ENCODE assay signal across 16 cellular contexts in genomic region chr17:17668358-17668757, GRCh38. TPM values are rescaled to one million over a fixed set of nuclear protein-coding genes. Genes with fewer than 3 reads are reported as not detected.
DNase-seq lines count a peak whose midpoint lies in the region; ATAC-seq, FAIRE-seq and TF ChIP-seq lines count a peak whose summit lies in the region.
"Had no signal": no experiment of that assay in that cellular context is flagged by ENCODE, and none has a peak within 500 bp of the region (broad histone marks: within the 10 kb centered on the region; RNA-seq: fewer than 3 reads in every experiment).

No MANE protein-coding gene starts in this region.

- no peaks in the 10 kb centered on the region for H3K27me3 Mint-ChIP-seq in progenitor cell of endocrine pancreas

- H3K4me3 ChIP-seq in BLaER1 treated with 17β-estradiol and CSF1 and Interleukin-3, amounts not matched to agents 10 nM and 100 nM, result no peak overlapping the region
- no peak overlapping the region for H3K4me3 ChIP-seq in Loucy (ENCODE audit: low read length, poor library complexity, severe bottlenecking)
- no peak overlapping the region for H3K4me3 ChIP-seq in mucosa of rectum (ENCODE audit: low read length in 2 of 2)
- H3K4me3 ChIP-seq in upper lobe of right lung, result no peak overlapping the region
- H3K4me3 ChIP-seq in kidney (ENCODE audit: low read length in 2 of 2), result no peak overlapping the region
- H3K4me3 ChIP-seq: GM12878 had no signal

- no peak for DNase-seq in progenitor cell of endocrine pancreas (ENCODE audit: low spot score, unreplicated experiment)
- no peak for DNase-seq in activated CD4-positive, alpha-beta T cell treated with anti-CD3 and anti-CD28 coated beads, Interleukin-2, amount 50 U/mL, for 4 hours
- no peak for DNase-seq in NCI-H226
- no peak for DNase-seq in upper lobe of right lung
- DNase-seq in kidney, result no peak
- DNase-seq: ACHN; BE2C; Calu3; CD8-positive, alpha-beta T cell; GOT3; H9 had no signal

- H3K4me3 Mint-ChIP-seq in progenitor cell of endocrine pancreas (ENCODE audit: low read depth), result no peak overlapping the region
- H3K4me3 Mint-ChIP-seq: CD8-positive, alpha-beta T cell had no signal

- no peak for ATAC-seq in upper lobe of right lung
- ATAC-seq: CD8-positive, alpha-beta T cell; GM12878 had no signal

- no peaks in the 10 kb centered on the region for H3K9me3 ChIP-seq in BLaER1 treated with 17β-estradiol and CSF1 and Interleukin-3, amounts not matched to agents 10 nM and 100 nM (replicated peaks in 1 of 11)
- H3K9me3 ChIP-seq in Loucy (ENCODE audit: insufficient read depth, low read depth, low read length) (no peaks in the 10 kb centered on the region), mucosa of rectum (ENCODE audit: control insufficient read depth in 2 of 2, low read length in 2 of 2) (no peaks in the 10 kb centered on the region), upper lobe of right lung (no peaks in the 10 kb centered on the region), kidney (ENCODE audit: control insufficient read depth in 1 of 2, low read length in 2 of 2) (no peaks in the 10 kb centered on the region)
- H3K9me3 ChIP-seq: BE2C had no signal

- peak overlapping the region; percentile 84 for H3K27ac Mint-ChIP-seq in progenitor cell of endocrine pancreas
- H3K27ac Mint-ChIP-seq: CD8-positive, alpha-beta T cell; H9 had no signal

- peak overlapping the region in 9 of 11 experiments; percentile 5 to 74 (median 65); a peak in 12 of 22 replicates for H3K4me2 ChIP-seq in BLaER1 treated with 17β-estradiol and CSF1 and Interleukin-3, amounts not matched to agents 10 nM and 100 nM
- no peak overlapping the region for H3K4me2 ChIP-seq in Loucy (ENCODE audit: low read depth, low read length, poor library complexity, severe bottlenecking)

- no peaks in the 10 kb centered on the region for H3K36me3 Mint-ChIP-seq in progenitor cell of endocrine pancreas (ENCODE audit: insufficient read depth)
- H3K36me3 Mint-ChIP-seq: CD8-positive, alpha-beta T cell had no signal

- FAIRE-seq in kidney (lab: Jason Lieb, UNC), result no peak
- FAIRE-seq: A204.1, GM12878 had no signal

- H3K36me3 ChIP-seq in BLaER1 treated with 17β-estradiol and CSF1 and Interleukin-3, amounts not matched to agents 10 nM and 100 nM, result no peaks in the 10 kb centered on the region
- H3K36me3 ChIP-seq in Loucy (ENCODE audit: insufficient read depth, low read length), result no peaks in the 10 kb centered on the region
- no peaks in the 10 kb centered on the region for H3K36me3 ChIP-seq in mucosa of rectum (ENCODE audit: control insufficient read depth in 2 of 2, insufficient read depth in 2 of 2, low read length in 2 of 2)
- no peaks in the 10 kb centered on the region for H3K36me3 ChIP-seq in upper lobe of right lung
- no peaks in the 10 kb centered on the region for H3K36me3 ChIP-seq in kidney (ENCODE audit: control insufficient read depth in 1 of 2, insufficient read depth in 2 of 2, low read length in 2 of 2)
- H3K36me3 ChIP-seq: BE2C had no signal

- peaks cover 6% of the 10 kb centered on the region; the same call in 1 of the 2 replicates for H3F3A ChIP-seq in Loucy (ENCODE audit: low read depth)

- H3K4me1 Mint-ChIP-seq in progenitor cell of endocrine pancreas (ENCODE audit: low read depth), result peaks cover 31% of the 10 kb centered on the region

- no peaks in the 10 kb centered on the region; a peak in 1 of 22 replicates for H4K20me1 ChIP-seq in BLaER1 treated with 17β-estradiol and CSF1 and Interleukin-3, amounts not matched to agents 10 nM and 100 nM
- no peaks in the 10 kb centered on the region for H4K20me1 ChIP-seq in Loucy (ENCODE audit: insufficient read depth, low read length, poor library complexity, severe bottlenecking)

- H3K79me2 ChIP-seq in Loucy (ENCODE audit: insufficient read depth, low read length), result no peaks in the 10 kb centered on the region

- intact Hi-C loops in upper lobe of right lung (cut with DNase I) (no loop called here), kidney (cut with DNase I) (no loop called here)

- peak overlapping the region in 1 of 11 experiments; percentile 17; a peak in 2 of 22 replicates for H3K27ac ChIP-seq in BLaER1 treated with 17β-estradiol and CSF1 and Interleukin-3, amounts not matched to agents 10 nM and 100 nM
- H3K27ac ChIP-seq in mucosa of rectum (ENCODE audit: low read depth in 2 of 2, low read length in 2 of 2) (peak overlapping the region; percentile 9 to 30), upper lobe of right lung (no peak overlapping the region), kidney (ENCODE audit: low read depth in 2 of 2, low read length in 2 of 2) (no peak overlapping the region)

- H2AFZ ChIP-seq in Loucy (ENCODE audit: low read length), result no peak overlapping the region

- peak overlapping the region in 1 of 11 experiments; percentile 32; a peak in 1 of 22 replicates for H3K9ac ChIP-seq in BLaER1 treated with 17β-estradiol and CSF1 and Interleukin-3, amounts not matched to agents 10 nM and 100 nM
- peak overlapping the region; percentile 39 for H3K9ac ChIP-seq in Loucy (ENCODE audit: low read depth, low read length, poor library complexity, severe bottlenecking)
- H3K9ac ChIP-seq in mucosa of rectum (ENCODE audit: low read depth in 1 of 2, low read length in 2 of 2), result no peak overlapping the region
- H3K9ac ChIP-seq in kidney (ENCODE audit: low read length in 2 of 2), result no peak overlapping the region

- H3K27me3 ChIP-seq in BLaER1 treated with 17β-estradiol and CSF1 and Interleukin-3, amounts not matched to agents 10 nM and 100 nM, result no peaks in the 10 kb centered on the region
- no peaks in the 10 kb centered on the region for H3K27me3 ChIP-seq in Loucy (ENCODE audit: insufficient read depth, low read length, poor library complexity, severe bottlenecking)
- H3K27me3 ChIP-seq in mucosa of rectum (ENCODE audit: control insufficient read depth in 2 of 2, insufficient read depth in 2 of 2, low read length in 2 of 2), result no peaks in the 10 kb centered on the region
- no peaks in the 10 kb centered on the region for H3K27me3 ChIP-seq in upper lobe of right lung
- H3K27me3 ChIP-seq: BE2C had no signal

- H3K9me3 Mint-ChIP-seq in progenitor cell of endocrine pancreas (ENCODE audit: low read depth), result no peaks in the 10 kb centered on the region
- H3K9me3 Mint-ChIP-seq: CD8-positive, alpha-beta T cell; H9 had no signal

- H3K4me1 ChIP-seq in BLaER1 treated with 17β-estradiol and CSF1 and Interleukin-3, amounts not matched to agents 10 nM and 100 nM, result peaks cover 23 to 63% (median 55%) of the 10 kb centered on the region in 10 experiments
- H3K4me1 ChIP-seq in Loucy (ENCODE audit: insufficient read depth, low read length, poor library complexity, severe bottlenecking), result peaks cover 59% of the 10 kb centered on the region
- H3K4me1 ChIP-seq in mucosa of rectum (ENCODE audit: control insufficient read depth in 2 of 2, insufficient read depth in 2 of 2, low read length in 2 of 2), result peaks cover 5 to 21% of the 10 kb centered on the region in 2 donors
- peaks cover 4% of the 10 kb centered on the region for H3K4me1 ChIP-seq in upper lobe of right lung
- peaks cover 0 to 2% of the 10 kb centered on the region in 2 donors for H3K4me1 ChIP-seq in kidney (ENCODE audit: control insufficient read depth in 1 of 2, insufficient read depth in 1 of 2, low read depth in 1 of 2, low read length in 2 of 2)
- H3K4me1 ChIP-seq: BE2C had no signal

- no peak for TF ChIP-seq CTCF in Loucy (conservative IDR thresholded peaks at IDR 0.05; ENCODE audit: low read length)
- TF ChIP-seq CTCF in progenitor cell of endocrine pancreas (IDR thresholded peaks at IDR 0.05; ENCODE audit: unreplicated experiment), result no peak
- no peak for TF ChIP-seq CTCF in upper lobe of right lung (IDR thresholded peaks at IDR 0.05)
- no peak for TF ChIP-seq CTCF in kidney (IDR thresholded peaks at IDR 0.05; ENCODE audit: borderline replicate concordance, extremely low read depth, insufficient read depth)

- H3K9me2 ChIP-seq in Loucy (replicated peaks; ENCODE audit: low read depth, low read length), result no peaks in the 10 kb centered on the region

RNA-seq across cellular contexts. Expression of gene RAI1, which starts 12.9 kb away (rescaled TPM):
- 69.0 and 75.0 TPM in 2 replicates for total RNA-seq in progenitor cell of endocrine pancreas
- total RNA-seq in upper lobe of right lung, result 38.1 TPM
- total RNA-seq in kidney, result 50.5 TPM
- polyA plus RNA-seq in kidney (ENCODE audit: insufficient read depth, low read depth, low replicate concordance), result 6.7 TPM

Comparison
In these comparisons a context has a peak if more than half of its experiments do, and no peak if none do; other contexts are left out.
1. H3K27ac ChIP-seq: peak in mucosa of rectum (2 of 2); none in upper lobe of right lung (single experiment) and kidney (0 of 2).